ENCODE assay signal across 8 cellular contexts in genomic region chr15:65184305-65184943, GRCh38. TPM values are rescaled to one million over a fixed set of nuclear protein-coding genes. Genes with fewer than 3 reads are reported as not detected.
DNase-seq lines count a peak whose midpoint lies in the region; FAIRE-seq and TF ChIP-seq lines count a peak whose summit lies in the region.

No MANE protein-coding gene starts in this region.

- peak overlapping the region; percentile 92 for H3K9ac ChIP-seq in endothelial cell of umbilical vein (replicated peaks; ENCODE audit: extremely low read depth, insufficient read depth, low read length)

- H4K20me1 ChIP-seq in endothelial cell of umbilical vein (replicated peaks; ENCODE audit: control insufficient read depth, extremely low read depth, insufficient read depth, low read length), result no peaks in the 10 kb centered on the region

- BruUV-seq in endothelial cell of umbilical vein (replicated peaks; lab: Mats Ljungman, UMichigan), result no TSS peak

- H3K36me3 Mint-ChIP-seq in stimulated activated naive CD8-positive, alpha-beta T cell treated with anti-CD3 and anti-CD28 coated beads, Interleukin-15, Interleukin-2, amounts not matched to agents 100 ng/mL and 50 ng/mL, for 24 hours (ENCODE audit: low read depth), result peaks cover 17% of the 10 kb centered on the region

- DNase-seq in GM10266 (ENCODE audit: extremely low spot score), result peak; percentile 46
- DNase-seq in HEK293T (ENCODE audit: extremely low spot score), result peak; percentile 36
- peak; percentile 52 for DNase-seq in NCI-H1105 treated with DMSO at 0.1 percent for 48 hours (lab: John Stamatoyannopoulos, UW)
- peak; percentile 78 for DNase-seq in activated CD8-positive, alpha-beta memory T cell treated with anti-CD3 and anti-CD28 coated beads for 24 hours
- DNase-seq in endothelial cell of umbilical vein (ENCODE audit: low read depth, low spot score), result peak; percentile 79
- peak; percentile 32 for DNase-seq in mucosa of gallbladder (ENCODE audit: low spot score)
- DNase-seq in NCI-H2107 (lab: John Stamatoyannopoulos, UW), result no peak

- H3K9me3 ChIP-seq in endothelial cell of umbilical vein (replicated peaks; ENCODE audit: control insufficient read depth, insufficient read depth, low read length), result no peaks in the 10 kb centered on the region

- H2AFZ ChIP-seq in endothelial cell of umbilical vein (ENCODE audit: low read depth, low read length), result peak overlapping the region; percentile 76

- H3K9me3 Mint-ChIP-seq in stimulated activated naive CD8-positive, alpha-beta T cell treated with anti-CD3 and anti-CD28 coated beads, Interleukin-15, Interleukin-2, amounts not matched to agents 100 ng/mL and 50 ng/mL, for 24 hours, result no peaks in the 10 kb centered on the region

- TF ChIP-seq POLR2A in endothelial cell of umbilical vein (IDR thresholded peaks at IDR 0.05; ENCODE audit: low read depth, low read length), result peak; percentile 49

- no peaks in the 10 kb centered on the region for H3K27me3 ChIP-seq in endothelial cell of umbilical vein (ENCODE audit: control insufficient read depth in 2 of 2, insufficient read depth in 2 of 2, low read length in 2 of 2)

- dilution Hi-C loops in endothelial cell of umbilical vein (cut with MboI; ENCODE audit: extremely low pct_ligation_motif_present, low sequenced_read_pairs), result no loop called here

- peak overlapping the region; percentile 73 for H3K27ac ChIP-seq in endothelial cell of umbilical vein (ENCODE audit: insufficient read depth, low read depth, low read length)

- H3K4me1 Mint-ChIP-seq in stimulated activated naive CD8-positive, alpha-beta T cell treated with anti-CD3 and anti-CD28 coated beads, Interleukin-15, Interleukin-2, amounts not matched to agents 100 ng/mL and 50 ng/mL, for 24 hours (ENCODE audit: low read depth), result peaks cover 40% of the 10 kb centered on the region

- H3K9me1 ChIP-seq in endothelial cell of umbilical vein (replicated peaks; ENCODE audit: control insufficient read depth, extremely low read depth, insufficient read depth, low read length), result no peaks in the 10 kb centered on the region

- peaks cover 49% of the 10 kb centered on the region for H3K79me2 ChIP-seq in endothelial cell of umbilical vein (ENCODE audit: control insufficient read depth, insufficient read depth, low read length)

- TF ChIP-seq CTCF in GM10266 (IDR thresholded peaks at IDR 0.05; ENCODE audit: control insufficient read depth, insufficient read depth, low read depth, missing control alignments), result no peak
- TF ChIP-seq CTCF in endothelial cell of umbilical vein (IDR thresholded peaks at IDR 0.05; ENCODE audit: extremely low read depth in 1 of 2, insufficient read depth in 1 of 2, low read depth in 1 of 2, low read length in 2 of 2), result no peak

- H3K36me3 ChIP-seq in endothelial cell of umbilical vein (ENCODE audit: control insufficient read depth in 2 of 2, extremely low read depth in 1 of 2, insufficient read depth in 2 of 2, low read length in 2 of 2), result peaks cover 0 to 2% of the 10 kb centered on the region in 2 experiments

- POLR2A ChIA-PET in HEK293T (lab: Yijun Ruan, JAX), result interaction anchor here (1.2 to 2.0 kb wide), 8 partner anchors 25 to 113 kb away, joined by 3 to 12 read pairs (median 4); no protein-coding TSS in a partner anchor
- POLR2A ChIA-PET in endothelial cell of umbilical vein (lab: Charles Lee), result interaction anchor here (0.6 to 1.7 kb wide), 3 partner anchors 74 to 120 kb away, joined by 4 to 19 read pairs (median 5); partner anchors contain the start of gene RNU5B-1

- no peaks in the 10 kb centered on the region for H3K27me3 Mint-ChIP-seq in stimulated activated naive CD8-positive, alpha-beta T cell treated with anti-CD3 and anti-CD28 coated beads, Interleukin-15, Interleukin-2, amounts not matched to agents 100 ng/mL and 50 ng/mL, for 24 hours

- intact Hi-C loops in endothelial cell of umbilical vein (cut with micrococcal nuclease), result loop anchor here (1.0 to 2.0 kb wide), 2 partner anchors 51 to 120 kb away; partner anchors contain the start of genes PDCD7 and RNU5B-1

- H3K4me2 ChIP-seq in endothelial cell of umbilical vein (ENCODE audit: insufficient read depth, low read length), result peak overlapping the region; percentile 98

- peak overlapping the region; percentile 96 for H3K4me3 Mint-ChIP-seq in stimulated activated naive CD8-positive, alpha-beta T cell treated with anti-CD3 and anti-CD28 coated beads, Interleukin-15, Interleukin-2, amounts not matched to agents 100 ng/mL and 50 ng/mL, for 24 hours

- H3K27ac Mint-ChIP-seq in stimulated activated naive CD8-positive, alpha-beta T cell treated with anti-CD3 and anti-CD28 coated beads, Interleukin-15, Interleukin-2, amounts not matched to agents 100 ng/mL and 50 ng/mL, for 24 hours, result peak overlapping the region; percentile 87

- peak; percentile 81 for FAIRE-seq in endothelial cell of umbilical vein (lab: Jason Lieb, UNC)

- H3K4me3 ChIP-seq in endothelial cell of umbilical vein (replicated peaks in 1 of 3; ENCODE audit: insufficient read depth in 1 of 3, low read depth in 1 of 3, low read length in 3 of 3), result peak overlapping the region; percentile 94 to 96 (median 96)

- CTCF ChIA-PET in HEK293T (lab: Yijun Ruan, JAX), result no interaction called here
- CTCF ChIA-PET in endothelial cell of umbilical vein (lab: Charles Lee), result interaction anchor here (2.2 to 5.1 kb wide), 2 partner anchors 87 to 113 kb away, joined by 12 to 57 read pairs; no protein-coding TSS in a partner anchor

- H3K4me1 ChIP-seq in endothelial cell of umbilical vein (ENCODE audit: control insufficient read depth, extremely low read depth, insufficient read depth, low read length), result peaks cover 9% of the 10 kb centered on the region

TF ChIP-seq in HEK293T, 16 proteins besides CTCF, POLR2A, EP300 and RAD21:
- TF ChIP-seq FOXK2 (IDR thresholded peaks at IDR 0.05) (peak; percentile 70; the same call in 1 of the 2 replicates), BHLHE40 (IDR thresholded peaks at IDR 0.05; ENCODE audit: borderline replicate concordance) (no peak)

TF ChIP-seq in endothelial cell of umbilical vein, 7 proteins besides CTCF, POLR2A, EP300 and RAD21:
- TF ChIP-seq EZH2 (IDR thresholded peaks at IDR 0.05; ENCODE audit: borderline replicate concordance, low read depth, low read length, severe bottlenecking), result no peak
- no peak for TF ChIP-seq FOS (IDR thresholded peaks at IDR 0.05; ENCODE audit: borderline replicate concordance, insufficient read depth, low read length)
- no peak for TF ChIP-seq MYC (IDR thresholded peaks at IDR 0.05; ENCODE audit: low read depth, low read length)
- TF ChIP-seq POLR2AphosphoS5 (IDR thresholded peaks at IDR 0.05; ENCODE audit: insufficient read depth, low read depth, low read length), result peak; percentile 32
- TF ChIP-seq GATA2 (IDR thresholded peaks at IDR 0.05; ENCODE audit: insufficient read depth, insufficient read length, low read depth, low read length), result no peak
- no peak for TF ChIP-seq JUN (IDR thresholded peaks at IDR 0.05; ENCODE audit: borderline replicate concordance, insufficient read depth, insufficient read length, low read depth)
- no peak for TF ChIP-seq MAX (IDR thresholded peaks at IDR 0.05; ENCODE audit: insufficient read depth, insufficient read length)
TF ChIP-seq in endothelial cell of umbilical vein: peak in this region for 1.

RNA-seq across cellular contexts. Expression of gene CLPX, which starts 0.7 kb away (rescaled TPM):
- total RNA-seq in endothelial cell of umbilical vein (41.4 and 41.8 TPM in 2 replicates), mucosa of gallbladder (47.2 TPM)
- polyA plus RNA-seq in endothelial cell of umbilical vein, result 8.0 and 11.1 TPM in 2 replicates
- 16.6 and 17.1 TPM in 2 replicates for polyA plus RNA-seq in endothelial cell of umbilical vein (2011; cell fraction: cytosol; rRNA removed)
- 30.3 and 37.4 TPM in 2 replicates for polyA plus RNA-seq in endothelial cell of umbilical vein (2011; cell fraction: nucleus; rRNA removed)
- polyA plus RNA-seq in endothelial cell of umbilical vein (2012), result 30.5 and 36.2 TPM in 2 replicates
- polyA minus RNA-seq in endothelial cell of umbilical vein, result 21.8 and 30.6 TPM in 2 replicates
- 32.0 TPM for polyA minus RNA-seq in endothelial cell of umbilical vein (2011; cell fraction: cytosol; rRNA and poly(A)+ RNA removed)
- polyA minus RNA-seq in endothelial cell of umbilical vein (2011; cell fraction: nucleus; rRNA and poly(A)+ RNA removed), result 26.0 and 26.6 TPM in 2 replicates

RNA-seq across cellular contexts. Expression of gene CILP, which starts 26.8 kb away (rescaled TPM):
- total RNA-seq in endothelial cell of umbilical vein, result not detected in 2 replicates
- polyA plus RNA-seq in endothelial cell of umbilical vein, result 0.01 and 0.02 TPM in 2 replicates
- not detected in 2 replicates for polyA plus RNA-seq in endothelial cell of umbilical vein (2011; cell fraction: cytosol; rRNA removed)
- 0.04 and 0.14 TPM in 2 replicates for polyA plus RNA-seq in endothelial cell of umbilical vein (2011; cell fraction: nucleus; rRNA removed)
- not detected in 2 replicates for polyA plus RNA-seq in endothelial cell of umbilical vein (2012)
- polyA minus RNA-seq in endothelial cell of umbilical vein, result 0.02 TPM in 1 of 2 replicates, not detected in the other
- not detected for polyA minus RNA-seq in endothelial cell of umbilical vein (2011; cell fraction: cytosol; rRNA and poly(A)+ RNA removed)
- polyA minus RNA-seq in endothelial cell of umbilical vein (2011; cell fraction: nucleus; rRNA and poly(A)+ RNA removed), result 0.10 TPM in 1 of 2 replicates, not detected in the other
- total RNA-seq in mucosa of gallbladder, result 19.2 TPM

RNA-seq across cellular contexts. Expression of gene PDCD7, which starts 50.8 kb away (rescaled TPM):
- 19.5 and 26.6 TPM in 2 replicates for total RNA-seq in endothelial cell of umbilical vein
- 11.1 and 12.1 TPM in 2 replicates for polyA plus RNA-seq in endothelial cell of umbilical vein
- polyA plus RNA-seq in endothelial cell of umbilical vein (2011; cell fraction: cytosol; rRNA removed), result 13.3 and 14.1 TPM in 2 replicates
- 17.1 and 27.8 TPM in 2 replicates for polyA plus RNA-seq in endothelial cell of umbilical vein (2011; cell fraction: nucleus; rRNA removed)
- polyA plus RNA-seq in endothelial cell of umbilical vein (2012), result 12.2 and 13.9 TPM in 2 replicates
- 11.2 and 18.0 TPM in 2 replicates for polyA minus RNA-seq in endothelial cell of umbilical vein
- polyA minus RNA-seq in endothelial cell of umbilical vein (2011; cell fraction: cytosol; rRNA and poly(A)+ RNA removed), result 30.2 TPM
- polyA minus RNA-seq in endothelial cell of umbilical vein (2011; cell fraction: nucleus; rRNA and poly(A)+ RNA removed), result 11.5 and 14.8 TPM in 2 replicates
- 22.0 TPM for total RNA-seq in mucosa of gallbladder

Comparison
In these comparisons a context has a peak if more than half of its experiments do, and no peak if none do; other contexts are left out.
1. RNA of gene CILP, which starts 26.8 kb away (total RNA-seq): 19.2 TPM in mucosa of gallbladder (single experiment); not detected in endothelial cell of umbilical vein; every median in the first group is over 10 times any median in the second.